ENCODE assay signal across 17 cellular contexts in genomic region chr5:43429016-43429415, GRCh38. TPM values are rescaled to one million over a fixed set of nuclear protein-coding genes. Genes with fewer than 3 reads are reported as not detected.
"Had no signal": no experiment of that assay in that cellular context is flagged by ENCODE, and none has a peak within 500 bp of the region (broad histone marks: within the 10 kb centered on the region; RNA-seq: fewer than 3 reads in every experiment).

No MANE protein-coding gene starts in this region.

- H3K4me1 ChIP-seq: neural progenitor cell had no signal

- H3K27ac Mint-ChIP-seq: natural killer cell treated with Interleukin-12 subunit alpha and Interleukin-12 subunit beta and Interleukin-15 and Interleukin-18, amount 100 ng/mL, for 72 hours; neural progenitor cell; progenitor cell of endocrine pancreas had no signal

- H3K4me3 Mint-ChIP-seq: natural killer cell treated with Interleukin-12 subunit alpha and Interleukin-12 subunit beta and Interleukin-15 and Interleukin-18, amount 100 ng/mL, for 72 hours; neural progenitor cell had no signal

- H2AFZ ChIP-seq: neural progenitor cell had no signal

- H3K36me3 ChIP-seq: heart left ventricle, neural progenitor cell, ovary, suprapubic skin, tibial artery had no signal

- H3K27me3 Mint-ChIP-seq: natural killer cell treated with Interleukin-12 subunit alpha and Interleukin-12 subunit beta and Interleukin-15 and Interleukin-18, amount 100 ng/mL, for 72 hours; progenitor cell of endocrine pancreas had no signal

- H3K9me3 Mint-ChIP-seq: natural killer cell treated with Interleukin-12 subunit alpha and Interleukin-12 subunit beta and Interleukin-15 and Interleukin-18, amount 100 ng/mL, for 72 hours had no signal

- DNase-seq: cortex of kidney; dorsolateral prefrontal cortex; effector CD8-positive, alpha-beta T cell; heart left ventricle; hippocampal formation; midbrain; nucleus accumbens; ovary; right cardiac atrium; stimulated activated CD4-positive, alpha-beta T cell treated with anti-CD3 and anti-CD28 coated beads, Interleukin-2, amount 100 ng/mL, for 48 hours; stimulated activated naive CD8-positive, alpha-beta T cell treated with anti-CD3 and anti-CD28 coated beads, Interleukin-15, Interleukin-2, amounts not matched to agents 100 U/mL and 50 U/mL, for 24 hours; tibial artery had no signal

- H3K9me3 ChIP-seq: heart left ventricle, ovary, suprapubic skin, tibial artery had no signal

- H3K4me3 ChIP-seq: dorsolateral prefrontal cortex, heart left ventricle, neural progenitor cell, ovary, smooth muscle cell, suprapubic skin, tibial artery had no signal

- H3K4me2 ChIP-seq: neural progenitor cell, smooth muscle cell had no signal

- ATAC-seq: heart left ventricle; natural killer cell treated with Interleukin-12 subunit alpha and Interleukin-12 subunit beta and Interleukin-15 and Interleukin-18, amount 100 ng/mL, for 72 hours; right cardiac atrium; stimulated activated naive CD8-positive, alpha-beta T cell treated with anti-CD3 and anti-CD28 coated beads, Interleukin-15, Interleukin-2, amounts not matched to agents 100 U/mL and 50 U/mL, for 24 hours had no signal

- H3K36me3 Mint-ChIP-seq: natural killer cell treated with Interleukin-12 subunit alpha and Interleukin-12 subunit beta and Interleukin-15 and Interleukin-18, amount 100 ng/mL, for 72 hours; neural progenitor cell had no signal

- H3K27me3 ChIP-seq: dorsolateral prefrontal cortex, heart left ventricle, neural progenitor cell, ovary, suprapubic skin, tibial artery had no signal

- H3K27ac ChIP-seq: dorsolateral prefrontal cortex, heart left ventricle, neural progenitor cell, ovary, suprapubic skin, tibial artery had no signal

RNA-seq across cellular contexts. Expression of gene CCL28, which starts 16.8 kb away (rescaled TPM):
- total RNA-seq: progenitor cell of endocrine pancreas had no signal
- polyA plus RNA-seq: smooth muscle cell had no signal
